ENCODE assay signal across 1 cellular context in the genomic region with DNA sequence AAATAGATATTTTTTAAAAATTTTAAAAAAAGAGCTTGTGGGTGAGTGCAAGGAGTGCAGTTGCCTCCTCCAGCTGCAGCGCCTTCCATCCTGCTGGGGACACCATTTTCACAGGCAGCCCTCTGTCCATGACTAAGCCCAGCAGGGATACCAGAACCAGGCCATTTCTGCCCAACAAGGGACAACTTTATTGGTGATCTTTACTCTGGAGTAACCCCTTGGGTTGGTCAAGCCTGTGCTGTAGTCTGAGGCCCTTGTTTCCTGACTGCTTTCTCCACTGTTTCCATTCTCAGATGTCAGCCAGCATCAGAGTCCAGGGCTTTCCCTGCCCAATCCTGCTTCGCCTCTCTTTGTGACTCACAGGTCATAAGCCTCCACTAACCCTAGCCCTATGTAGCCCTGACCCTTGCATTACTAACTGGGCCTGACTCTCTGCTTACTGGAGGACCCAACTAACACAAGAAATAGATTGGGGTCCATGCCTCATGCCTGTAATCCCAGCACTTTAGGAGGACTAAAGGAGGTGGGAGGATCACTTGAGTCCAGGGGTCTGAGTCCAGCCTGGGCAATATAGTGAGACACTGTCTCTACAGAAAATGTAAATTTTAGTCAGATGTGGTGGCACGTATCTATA.
TF ChIP-seq lines count a peak whose summit lies in the region.

No MANE protein-coding gene starts in this region.

TF ChIP-seq in HepG2, 621 proteins besides CTCF, POLR2A, EP300 and RAD21 (continued from another document and continues in another):
- TF ChIP-seq NRL (CRISPR knock-in tag; IDR thresholded peaks at IDR 0.05; ENCODE audit: borderline replicate concordance) (no peak), SPEN (CRISPR knock-in tag; IDR thresholded peaks at IDR 0.05; ENCODE audit: low read depth) (no peak), ZEB1 (IDR thresholded peaks at IDR 0.05; ENCODE audit: insufficient replicate concordance, low read depth) (no peak), RBAK (CRISPR knock-in tag; IDR thresholded peaks at IDR 0.05) (no peak), HMGA1 (CRISPR knock-in tag; conservative IDR thresholded peaks at IDR 0.05) (no peak), KAT2B (IDR thresholded peaks at IDR 0.05; ENCODE audit: borderline replicate concordance, low read depth, low read length) (no peak), ZBTB8A (CRISPR knock-in tag; IDR thresholded peaks at IDR 0.05; ENCODE audit: borderline replicate concordance, low read depth) (no peak), ZNF225 (CRISPR knock-in tag; IDR thresholded peaks at IDR 0.05) (no peak), ZBTB7A (CRISPR knock-in tag; IDR thresholded peaks at IDR 0.05) (no peak), ZNF879 (CRISPR knock-in tag; IDR thresholded peaks at IDR 0.05) (no peak), NFIB (CRISPR knock-in tag; IDR thresholded peaks at IDR 0.05; ENCODE audit: borderline replicate concordance) (no peak), ZNF790 (CRISPR knock-in tag; IDR thresholded peaks at IDR 0.05; ENCODE audit: borderline replicate concordance) (no peak), GABPB1 (CRISPR knock-in tag; IDR thresholded peaks at IDR 0.05) (no peak), XBP1 (CRISPR knock-in tag; IDR thresholded peaks at IDR 0.05) (no peak), ZNF382 (CRISPR knock-in tag; IDR thresholded peaks at IDR 0.05; ENCODE audit: borderline replicate concordance) (no peak), ZNF841 (CRISPR knock-in tag; IDR thresholded peaks at IDR 0.05; ENCODE audit: borderline replicate concordance) (no peak), ZNF614 (CRISPR knock-in tag; IDR thresholded peaks at IDR 0.05; ENCODE audit: borderline replicate concordance) (no peak), AGO1 (IDR thresholded peaks at IDR 0.05; ENCODE audit: low read depth, low read length, poor library complexity, severe bottlenecking) (no peak), MBNL3 (CRISPR knock-in tag; conservative IDR thresholded peaks at IDR 0.05) (no peak), ZNF567 (CRISPR knock-in tag; IDR thresholded peaks at IDR 0.05; ENCODE audit: borderline replicate concordance) (no peak), CHCHD3 (CRISPR knock-in tag; IDR thresholded peaks at IDR 0.05) (no peak), ZNF484 (CRISPR knock-in tag; IDR thresholded peaks at IDR 0.05; ENCODE audit: borderline replicate concordance, low read depth) (no peak), GATAD1 (CRISPR knock-in tag; IDR thresholded peaks at IDR 0.05) (no peak; the same call in 1 of the 2 replicates), ZNF124 (CRISPR knock-in tag; IDR thresholded peaks at IDR 0.05) (no peak), ZNF234 (CRISPR knock-in tag; conservative IDR thresholded peaks at IDR 0.05) (no peak), ZNF510 (CRISPR knock-in tag; IDR thresholded peaks at IDR 0.05; ENCODE audit: low read depth) (no peak), ASH2L (IDR thresholded peaks at IDR 0.05; ENCODE audit: insufficient read length, low read depth, low read length) (no peak), SRSF4 (IDR thresholded peaks at IDR 0.05; ENCODE audit: low read depth, low read length, poor library complexity, severe bottlenecking) (no peak), ZSCAN20 (CRISPR knock-in tag; IDR thresholded peaks at IDR 0.05; ENCODE audit: borderline replicate concordance) (no peak), GTF3A (CRISPR knock-in tag; conservative IDR thresholded peaks at IDR 0.05) (no peak), RBM22 (optimal IDR thresholded peaks at IDR 0.05; ENCODE audit: low read length) (no peak), ZNF720 (CRISPR knock-in tag; IDR thresholded peaks at IDR 0.05) (no peak)
- TF ChIP-seq, protein P1, sequence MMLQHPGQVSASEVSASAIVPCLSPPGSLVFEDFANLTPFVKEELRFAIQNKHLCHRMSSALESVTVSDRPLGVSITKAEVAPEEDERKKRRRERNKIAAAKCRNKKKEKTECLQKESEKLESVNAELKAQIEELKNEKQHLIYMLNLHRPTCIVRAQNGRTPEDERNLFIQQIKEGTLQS (CRISPR knock-in tag; IDR thresholded peaks at IDR 0.05), result no peak
- TF ChIP-seq, protein P2, sequence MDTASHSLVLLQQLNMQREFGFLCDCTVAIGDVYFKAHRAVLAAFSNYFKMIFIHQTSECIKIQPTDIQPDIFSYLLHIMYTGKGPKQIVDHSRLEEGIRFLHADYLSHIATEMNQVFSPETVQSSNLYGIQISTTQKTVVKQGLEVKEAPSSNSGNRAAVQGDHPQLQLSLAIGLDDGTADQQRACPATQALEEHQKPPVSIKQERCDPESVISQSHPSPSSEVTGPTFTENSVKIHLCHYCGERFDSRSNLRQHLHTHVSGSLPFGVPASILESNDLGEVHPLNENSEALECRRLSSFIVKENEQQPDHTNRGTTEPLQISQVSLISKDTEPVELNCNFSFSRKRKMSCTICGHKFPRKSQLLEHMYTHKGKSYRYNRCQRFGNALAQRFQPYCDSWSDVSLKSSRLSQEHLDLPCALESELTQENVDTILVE (CRISPR knock-in tag; IDR thresholded peaks at IDR 0.05), result no peak
- TF ChIP-seq, protein P3, sequence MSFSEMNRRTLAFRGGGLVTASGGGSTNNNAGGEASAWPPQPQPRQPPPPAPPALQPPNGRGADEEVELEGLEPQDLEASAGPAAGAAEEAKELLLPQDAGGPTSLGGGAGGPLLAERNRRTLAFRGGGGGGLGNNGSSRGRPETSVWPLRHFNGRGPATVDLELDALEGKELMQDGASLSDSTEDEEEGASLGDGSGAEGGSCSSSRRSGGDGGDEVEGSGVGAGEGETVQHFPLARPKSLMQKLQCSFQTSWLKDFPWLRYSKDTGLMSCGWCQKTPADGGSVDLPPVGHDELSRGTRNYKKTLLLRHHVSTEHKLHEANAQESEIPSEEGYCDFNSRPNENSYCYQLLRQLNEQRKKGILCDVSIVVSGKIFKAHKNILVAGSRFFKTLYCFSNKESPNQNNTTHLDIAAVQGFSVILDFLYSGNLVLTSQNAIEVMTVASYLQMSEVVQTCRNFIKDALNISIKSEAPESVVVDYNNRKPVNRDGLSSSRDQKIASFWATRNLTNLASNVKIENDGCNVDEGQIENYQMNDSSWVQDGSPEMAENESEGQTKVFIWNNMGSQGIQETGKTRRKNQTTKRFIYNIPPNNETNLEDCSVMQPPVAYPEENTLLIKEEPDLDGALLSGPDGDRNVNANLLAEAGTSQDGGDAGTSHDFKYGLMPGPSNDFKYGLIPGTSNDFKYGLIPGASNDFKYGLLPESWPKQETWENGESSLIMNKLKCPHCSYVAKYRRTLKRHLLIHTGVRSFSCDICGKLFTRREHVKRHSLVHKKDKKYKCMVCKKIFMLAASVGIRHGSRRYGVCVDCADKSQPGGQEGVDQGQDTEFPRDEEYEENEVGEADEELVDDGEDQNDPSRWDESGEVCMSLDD (CRISPR knock-in tag; IDR thresholded peaks at IDR 0.05; ENCODE audit: borderline replicate concordance), result no peak
- TF ChIP-seq, protein P4, sequence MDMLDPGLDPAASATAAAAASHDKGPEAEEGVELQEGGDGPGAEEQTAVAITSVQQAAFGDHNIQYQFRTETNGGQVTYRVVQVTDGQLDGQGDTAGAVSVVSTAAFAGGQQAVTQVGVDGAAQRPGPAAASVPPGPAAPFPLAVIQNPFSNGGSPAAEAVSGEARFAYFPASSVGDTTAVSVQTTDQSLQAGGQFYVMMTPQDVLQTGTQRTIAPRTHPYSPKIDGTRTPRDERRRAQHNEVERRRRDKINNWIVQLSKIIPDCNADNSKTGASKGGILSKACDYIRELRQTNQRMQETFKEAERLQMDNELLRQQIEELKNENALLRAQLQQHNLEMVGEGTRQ (IDR thresholded peaks at IDR 0.05; ENCODE audit: low read depth, low read length), result no peak
- TF ChIP-seq, protein P4 (CRISPR knock-in tag; IDR thresholded peaks at IDR 0.05; ENCODE audit: borderline replicate concordance), result no peak
- TF ChIP-seq, protein P5, sequence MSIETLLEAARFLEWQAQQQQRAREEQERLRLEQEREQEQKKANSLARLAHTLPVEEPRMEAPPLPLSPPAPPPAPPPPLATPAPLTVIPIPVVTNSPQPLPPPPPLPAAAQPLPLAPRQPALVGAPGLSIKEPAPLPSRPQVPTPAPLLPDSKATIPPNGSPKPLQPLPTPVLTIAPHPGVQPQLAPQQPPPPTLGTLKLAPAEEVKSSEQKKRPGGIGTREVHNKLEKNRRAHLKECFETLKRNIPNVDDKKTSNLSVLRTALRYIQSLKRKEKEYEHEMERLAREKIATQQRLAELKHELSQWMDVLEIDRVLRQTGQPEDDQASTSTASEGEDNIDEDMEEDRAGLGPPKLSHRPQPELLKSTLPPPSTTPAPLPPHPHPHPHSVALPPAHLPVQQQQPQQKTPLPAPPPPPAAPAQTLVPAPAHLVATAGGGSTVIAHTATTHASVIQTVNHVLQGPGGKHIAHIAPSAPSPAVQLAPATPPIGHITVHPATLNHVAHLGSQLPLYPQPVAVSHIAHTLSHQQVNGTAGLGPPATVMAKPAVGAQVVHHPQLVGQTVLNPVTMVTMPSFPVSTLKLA (IDR thresholded peaks at IDR 0.05), result no peak
- TF ChIP-seq, protein P6, sequence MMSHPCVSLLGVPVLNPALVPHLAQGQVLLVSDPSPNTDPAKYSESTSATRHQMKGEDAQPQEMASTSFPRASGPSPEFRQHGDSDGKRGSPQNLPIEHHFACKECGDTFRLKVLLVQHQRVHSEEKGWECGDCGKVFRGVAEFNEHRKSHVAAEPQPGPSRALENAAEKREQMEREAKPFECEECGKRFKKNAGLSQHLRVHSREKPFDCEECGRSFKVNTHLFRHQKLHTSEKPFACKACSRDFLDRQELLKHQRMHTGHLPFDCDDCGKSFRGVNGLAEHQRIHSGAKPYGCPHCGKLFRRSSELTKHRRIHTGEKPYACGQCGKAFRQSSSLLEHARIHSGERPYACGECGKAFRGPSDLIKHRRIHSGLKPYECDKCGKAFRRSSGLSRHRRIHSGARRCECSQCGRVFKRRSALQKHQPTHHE (CRISPR knock-in tag; IDR thresholded peaks at IDR 0.05; ENCODE audit: borderline replicate concordance), result no peak
- TF ChIP-seq, protein P7, sequence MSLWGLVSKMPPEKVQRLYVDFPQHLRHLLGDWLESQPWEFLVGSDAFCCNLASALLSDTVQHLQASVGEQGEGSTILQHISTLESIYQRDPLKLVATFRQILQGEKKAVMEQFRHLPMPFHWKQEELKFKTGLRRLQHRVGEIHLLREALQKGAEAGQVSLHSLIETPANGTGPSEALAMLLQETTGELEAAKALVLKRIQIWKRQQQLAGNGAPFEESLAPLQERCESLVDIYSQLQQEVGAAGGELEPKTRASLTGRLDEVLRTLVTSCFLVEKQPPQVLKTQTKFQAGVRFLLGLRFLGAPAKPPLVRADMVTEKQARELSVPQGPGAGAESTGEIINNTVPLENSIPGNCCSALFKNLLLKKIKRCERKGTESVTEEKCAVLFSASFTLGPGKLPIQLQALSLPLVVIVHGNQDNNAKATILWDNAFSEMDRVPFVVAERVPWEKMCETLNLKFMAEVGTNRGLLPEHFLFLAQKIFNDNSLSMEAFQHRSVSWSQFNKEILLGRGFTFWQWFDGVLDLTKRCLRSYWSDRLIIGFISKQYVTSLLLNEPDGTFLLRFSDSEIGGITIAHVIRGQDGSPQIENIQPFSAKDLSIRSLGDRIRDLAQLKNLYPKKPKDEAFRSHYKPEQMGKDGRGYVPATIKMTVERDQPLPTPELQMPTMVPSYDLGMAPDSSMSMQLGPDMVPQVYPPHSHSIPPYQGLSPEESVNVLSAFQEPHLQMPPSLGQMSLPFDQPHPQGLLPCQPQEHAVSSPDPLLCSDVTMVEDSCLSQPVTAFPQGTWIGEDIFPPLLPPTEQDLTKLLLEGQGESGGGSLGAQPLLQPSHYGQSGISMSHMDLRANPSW (CRISPR knock-in tag; IDR thresholded peaks at IDR 0.05; ENCODE audit: borderline replicate concordance), result no peak
- TF ChIP-seq, protein P8, sequence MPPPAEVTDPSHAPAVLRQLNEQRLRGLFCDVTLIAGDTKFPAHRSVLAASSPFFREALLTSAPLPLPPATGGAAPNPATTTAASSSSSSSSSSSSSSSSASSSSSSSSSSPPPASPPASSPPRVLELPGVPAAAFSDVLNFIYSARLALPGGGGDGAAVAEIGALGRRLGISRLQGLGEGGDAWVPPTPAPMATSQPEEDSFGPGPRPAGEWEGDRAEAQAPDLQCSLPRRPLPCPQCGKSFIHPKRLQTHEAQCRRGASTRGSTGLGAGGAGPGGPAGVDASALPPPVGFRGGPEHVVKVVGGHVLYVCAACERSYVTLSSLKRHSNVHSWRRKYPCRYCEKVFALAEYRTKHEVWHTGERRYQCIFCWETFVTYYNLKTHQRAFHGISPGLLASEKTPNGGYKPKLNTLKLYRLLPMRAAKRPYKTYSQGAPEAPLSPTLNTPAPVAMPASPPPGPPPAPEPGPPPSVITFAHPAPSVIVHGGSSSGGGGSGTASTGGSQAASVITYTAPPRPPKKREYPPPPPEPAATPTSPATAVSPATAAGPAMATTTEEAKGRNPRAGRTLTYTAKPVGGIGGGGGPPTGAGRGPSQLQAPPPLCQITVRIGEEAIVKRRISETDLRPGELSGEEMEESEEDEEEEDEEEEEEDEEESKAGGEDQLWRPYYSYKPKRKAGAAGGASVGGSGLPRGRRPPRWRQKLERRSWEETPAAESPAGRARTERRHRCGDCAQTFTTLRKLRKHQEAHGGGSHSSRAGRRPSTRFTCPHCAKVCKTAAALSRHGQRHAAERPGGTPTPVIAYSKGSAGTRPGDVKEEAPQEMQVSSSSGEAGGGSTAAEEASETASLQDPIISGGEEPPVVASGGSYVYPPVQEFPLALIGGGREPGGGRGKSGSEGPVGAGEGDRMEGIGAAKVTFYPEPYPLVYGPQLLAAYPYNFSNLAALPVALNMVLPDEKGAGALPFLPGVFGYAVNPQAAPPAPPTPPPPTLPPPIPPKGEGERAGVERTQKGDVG (CRISPR knock-in tag; IDR thresholded peaks at IDR 0.05; ENCODE audit: borderline replicate concordance), result no peak
- TF ChIP-seq, protein P9, sequence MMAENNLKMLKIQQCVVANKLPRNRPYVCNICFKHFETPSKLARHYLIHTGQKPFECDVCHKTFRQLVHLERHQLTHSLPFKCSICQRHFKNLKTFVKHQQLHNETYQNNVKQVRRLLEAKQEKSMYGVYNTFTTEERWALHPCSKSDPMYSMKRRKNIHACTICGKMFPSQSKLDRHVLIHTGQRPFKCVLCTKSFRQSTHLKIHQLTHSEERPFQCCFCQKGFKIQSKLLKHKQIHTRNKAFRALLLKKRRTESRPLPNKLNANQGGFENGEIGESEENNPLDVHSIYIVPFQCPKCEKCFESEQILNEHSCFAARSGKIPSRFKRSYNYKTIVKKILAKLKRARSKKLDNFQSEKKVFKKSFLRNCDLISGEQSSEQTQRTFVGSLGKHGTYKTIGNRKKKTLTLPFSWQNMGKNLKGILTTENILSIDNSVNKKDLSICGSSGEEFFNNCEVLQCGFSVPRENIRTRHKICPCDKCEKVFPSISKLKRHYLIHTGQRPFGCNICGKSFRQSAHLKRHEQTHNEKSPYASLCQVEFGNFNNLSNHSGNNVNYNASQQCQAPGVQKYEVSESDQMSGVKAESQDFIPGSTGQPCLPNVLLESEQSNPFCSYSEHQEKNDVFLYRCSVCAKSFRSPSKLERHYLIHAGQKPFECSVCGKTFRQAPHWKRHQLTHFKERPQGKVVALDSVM (CRISPR knock-in tag; IDR thresholded peaks at IDR 0.05), result no peak; the same call in 1 of the 2 replicates
- TF ChIP-seq, protein P10, sequence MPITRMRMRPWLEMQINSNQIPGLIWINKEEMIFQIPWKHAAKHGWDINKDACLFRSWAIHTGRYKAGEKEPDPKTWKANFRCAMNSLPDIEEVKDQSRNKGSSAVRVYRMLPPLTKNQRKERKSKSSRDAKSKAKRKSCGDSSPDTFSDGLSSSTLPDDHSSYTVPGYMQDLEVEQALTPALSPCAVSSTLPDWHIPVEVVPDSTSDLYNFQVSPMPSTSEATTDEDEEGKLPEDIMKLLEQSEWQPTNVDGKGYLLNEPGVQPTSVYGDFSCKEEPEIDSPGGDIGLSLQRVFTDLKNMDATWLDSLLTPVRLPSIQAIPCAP (CRISPR knock-in tag; IDR thresholded peaks at IDR 0.05; ENCODE audit: low read depth), result no peak
